ENCODE assay signal across 8 cellular contexts in the genomic region with DNA sequence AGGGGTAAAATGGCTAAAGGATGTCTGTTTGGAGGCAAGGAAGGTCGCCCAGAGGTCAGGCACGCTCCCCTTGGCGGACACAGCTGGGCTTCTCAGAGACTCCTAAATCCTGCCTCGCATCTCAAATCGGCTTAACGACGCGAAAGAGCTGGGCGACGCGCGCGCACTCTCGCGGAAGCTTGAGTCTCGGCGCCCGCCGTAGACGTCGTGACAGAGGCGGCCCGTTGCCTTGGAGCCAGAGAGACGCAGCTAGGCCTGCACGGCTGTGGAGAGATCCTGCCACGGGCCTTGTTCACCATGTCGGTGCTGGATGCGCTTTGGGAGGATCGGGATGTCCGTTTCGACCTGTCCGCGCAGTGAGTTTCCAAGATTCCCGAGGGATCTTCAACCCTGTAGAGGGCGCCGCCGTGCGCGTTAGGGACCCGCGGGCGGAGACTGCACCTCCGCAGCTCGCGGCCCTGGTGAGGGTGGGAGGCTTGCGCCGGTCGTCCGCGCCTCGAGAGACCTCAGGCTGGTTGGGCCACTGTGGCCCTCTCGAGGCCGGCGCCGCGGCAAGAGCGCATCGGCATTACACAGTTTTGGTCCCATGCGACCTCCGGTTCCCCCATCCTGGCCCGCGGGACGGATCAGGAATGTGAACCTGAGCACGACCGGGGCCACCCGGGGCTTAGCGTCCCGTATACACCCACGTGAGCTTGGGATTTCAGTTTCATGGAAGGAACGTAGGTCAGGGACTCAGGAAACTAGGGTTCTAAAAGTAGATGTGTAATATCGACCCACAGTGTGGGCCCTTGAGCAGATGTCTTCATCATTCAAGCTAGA. TPM values are rescaled to one million over a fixed set of nuclear protein-coding genes. Genes with fewer than 3 reads are reported as not detected.
DNase-seq lines count a peak whose midpoint lies in the region; ATAC-seq and TF ChIP-seq lines count a peak whose summit lies in the region.

A gene (plus strand): TSS at position 238 of the 822 bp plus-strand sequence. CDS start 60 bp downstream, at position 298.

- H3K36me3 ChIP-seq in GM06990 (ENCODE audit: control insufficient read depth, insufficient read depth, low read length): no peaks in the 10 kb centered on the region
- peaks cover 0 to 10% of the 10 kb centered on the region in 2 donors for H3K36me3 ChIP-seq in vagina

- no peaks in the 10 kb centered on the region for H3K27me3 ChIP-seq in GM06990 (replicated peaks; ENCODE audit: control insufficient read depth, insufficient read depth, low read length)
- no peaks in the 10 kb centered on the region for H3K27me3 ChIP-seq in vagina

- H3K36me3 Mint-ChIP-seq in T-helper 1 cell treated with Interleukin-12 subunit alpha and Interleukin-12 subunit beta and Interleukin-4 antibody, amounts not matched to agents 30 μg/mL and 1 μg/mL, for 36 hours (ENCODE audit: low read depth): no peaks in the 10 kb centered on the region

- peaks cover 12% of the 10 kb centered on the region for H3K4me1 ChIP-seq in vagina

- H3K9me3 Mint-ChIP-seq in T-helper 1 cell treated with Interleukin-12 subunit alpha and Interleukin-12 subunit beta and Interleukin-4 antibody, amounts not matched to agents 30 μg/mL and 1 μg/mL, for 36 hours: no peaks in the 10 kb centered on the region

- intact Hi-C loops in vagina (cut with DNase I): no loop called here

- peak within 1 kb of the TSS; percentile 75 for H3K27ac ChIP-seq in vagina

- peak; percentile 96 for ATAC-seq in HG02571 (IDR thresholded peaks at IDR 0.05; ENCODE audit: unreplicated experiment)

- DNase-seq in GM06990 (ENCODE audit: extremely low read depth, insufficient read length) (peak; percentile 82), NCI-H1092 treated with DMSO at 0.1 percent for 48 hours (lab: John Stamatoyannopoulos, UW) (peak; percentile 66), anterior cingulate cortex (lab: John Stamatoyannopoulos, UW) (peak; percentile 43 to 93 (median 80)), hepatic stellate cell (ENCODE audit: low spot score) (peak; percentile 80), putamen (ENCODE audit: low spot score) (peak; percentile 83), vagina (ENCODE audit: extremely low spot score in 2 of 2) (no peak)

- H3K9me3 ChIP-seq in vagina: no peaks in the 10 kb centered on the region

- H3K4me3 Mint-ChIP-seq in T-helper 1 cell treated with Interleukin-12 subunit alpha and Interleukin-12 subunit beta and Interleukin-4 antibody, amounts not matched to agents 30 μg/mL and 1 μg/mL, for 36 hours: peak within 1 kb of the TSS; percentile 89

- peak within 1 kb of the TSS; percentile 45 for H3K27ac Mint-ChIP-seq in T-helper 1 cell treated with Interleukin-12 subunit alpha and Interleukin-12 subunit beta and Interleukin-4 antibody, amounts not matched to agents 30 μg/mL and 1 μg/mL, for 36 hours

- no peak for TF ChIP-seq POLR2A in vagina (IDR thresholded peaks at IDR 0.05)

- H3K4me1 Mint-ChIP-seq in T-helper 1 cell treated with Interleukin-12 subunit alpha and Interleukin-12 subunit beta and Interleukin-4 antibody, amounts not matched to agents 30 μg/mL and 1 μg/mL, for 36 hours (ENCODE audit: low read depth): peaks cover 8% of the 10 kb centered on the region

- peaks cover 4% of the 10 kb centered on the region for H3K27me3 Mint-ChIP-seq in T-helper 1 cell treated with Interleukin-12 subunit alpha and Interleukin-12 subunit beta and Interleukin-4 antibody, amounts not matched to agents 30 μg/mL and 1 μg/mL, for 36 hours (ENCODE audit: low read depth)

- H3K4me3 ChIP-seq in GM06990 (replicated peaks; ENCODE audit: low read depth, low read length) (peak within 1 kb of the TSS; percentile 80), vagina (peak within 1 kb of the TSS; percentile 58 to 75)

- TF ChIP-seq CTCF in GM06990 (IDR thresholded peaks at IDR 0.05; ENCODE audit: insufficient read depth, low read length, poor library complexity, severe bottlenecking) (peak; percentile 65), vagina (IDR thresholded peaks at IDR 0.05) (peak in 2 of 3 experiments; percentile 25 to 49)

RNA-seq across cellular contexts. Expression of the gene that starts here (rescaled TPM):
- total RNA-seq in vagina: 4.7 TPM

Comparison
In these comparisons a context has a peak if more than half of its experiments do, and no peak if none do; other contexts are left out.
1. DNase-seq: peak in GM06990 (single experiment), NCI-H1092 treated with DMSO at 0.1 percent for 48 hours (single experiment), anterior cingulate cortex (58 of 58), hepatic stellate cell (single experiment) and putamen (single experiment); none in vagina (0 of 2).